In genomic region chr5:68264024-68264956, GRCh38 we compare ENCODE assay signal across 10 cellular contexts. TPM values are rescaled to one million over a fixed set of nuclear protein-coding genes. Genes with fewer than 3 reads are reported as not detected.
A peak's percentile ranks its signal among the peaks of the same experiment; 100 is the strongest.
DNase-seq lines count a peak whose midpoint lies in the region; ATAC-seq and TF ChIP-seq lines count a peak whose summit lies in the region.
"Had no signal": no experiment of that assay in that cellular context is flagged by ENCODE, and none has a peak within 500 bp of the region (broad histone marks: within the 10 kb centered on the region; RNA-seq: fewer than 3 reads in every experiment).

No MANE protein-coding gene starts in this region.

- DNase-seq in CD4-positive, alpha-beta T cell, result no peak
- no peak for DNase-seq in T-cell
- DNase-seq in left cardiac atrium, result peak; percentile 47
- DNase-seq in psoas muscle, result no peak
- no peak for DNase-seq in NCI-H1694 (lab: John Stamatoyannopoulos, UW)
- DNase-seq in endodermal cell, result no peak
- no peak for DNase-seq in iPS-NIHi7 (ENCODE audit: extremely low spot score)
- DNase-seq: activated CD4-positive, alpha-beta T cell treated with anti-CD3 and anti-CD28 coated beads, Interleukin-2, amount 10 ng/mL, durations not matched to agents 7 days and 5 days; NK-92 treated with Interleukin-12 subunit alpha and Interleukin-12 subunit beta, amount 100 ng/mL, for 24 hours had no signal

- H3K4me3 Mint-ChIP-seq in CD4-positive, alpha-beta T cell, result peak overlapping the region; percentile 4
- H3K4me3 Mint-ChIP-seq in T-cell (peak overlapping the region in 1 of 3 donors; percentile 44), endodermal cell (no peak overlapping the region)
- H3K4me3 Mint-ChIP-seq: activated CD4-positive, alpha-beta T cell treated with anti-CD3 and anti-CD28 coated beads, Interleukin-2, amount 10 ng/mL, durations not matched to agents 7 days and 5 days had no signal

- intact Hi-C loops in CD4-positive, alpha-beta T cell (cut with DNase I, micrococcal nuclease), result no loop called here
- intact Hi-C loops in left cardiac atrium (cut with DNase I) (no loop called here), psoas muscle (cut with DNase I) (no loop called here)

- no peaks in the 10 kb centered on the region for H3K9me3 Mint-ChIP-seq in CD4-positive, alpha-beta T cell
- no peaks in the 10 kb centered on the region for H3K9me3 Mint-ChIP-seq in T-cell
- H3K9me3 Mint-ChIP-seq in endodermal cell, result peaks cover 11% of the 10 kb centered on the region
- H3K9me3 Mint-ChIP-seq: activated CD4-positive, alpha-beta T cell treated with anti-CD3 and anti-CD28 coated beads, Interleukin-2, amount 10 ng/mL, durations not matched to agents 7 days and 5 days had no signal

- no peaks in the 10 kb centered on the region for H3K36me3 ChIP-seq in psoas muscle (ENCODE audit: insufficient read depth in 1 of 2, low read depth in 1 of 2)
- no peaks in the 10 kb centered on the region for H3K36me3 ChIP-seq in endodermal cell (ENCODE audit: control insufficient read depth, insufficient read depth, low read length)

- peaks cover 7% of the 10 kb centered on the region for H3K36me3 Mint-ChIP-seq in CD4-positive, alpha-beta T cell (ENCODE audit: low read depth)
- H3K36me3 Mint-ChIP-seq in T-cell (peaks cover 19% of the 10 kb centered on the region), endodermal cell (ENCODE audit: low read depth) (peaks cover 22% of the 10 kb centered on the region)

- no peak overlapping the region for H3K27ac ChIP-seq in CD4-positive, alpha-beta T cell (ENCODE audit: low read depth, low read length)
- H3K27ac ChIP-seq in psoas muscle, result peak overlapping the region; percentile 50
- H3K27ac ChIP-seq in endodermal cell (ENCODE audit: low read depth, low read length), result no peak overlapping the region

- no peaks in the 10 kb centered on the region for H3K9me3 ChIP-seq in CD4-positive, alpha-beta T cell (ENCODE audit: control insufficient read depth, low read length)
- H3K9me3 ChIP-seq in psoas muscle (no peaks in the 10 kb centered on the region), endodermal cell (ENCODE audit: control insufficient read depth, low read length) (peaks cover 29% of the 10 kb centered on the region)

- peak overlapping the region; percentile 84 for H3K27ac Mint-ChIP-seq in CD4-positive, alpha-beta T cell
- H3K27ac Mint-ChIP-seq in T-cell, result peak overlapping the region; percentile 85 to 90
- H3K27ac Mint-ChIP-seq in endodermal cell, result no peak overlapping the region
- H3K27ac Mint-ChIP-seq: activated CD4-positive, alpha-beta T cell treated with anti-CD3 and anti-CD28 coated beads, Interleukin-2, amount 10 ng/mL, durations not matched to agents 7 days and 5 days had no signal

- 79 to 84% (median 80%) methylated on average over 10 of the region's 10 CpGs for WGBS in psoas muscle, 3 donors
- WGBS in endodermal cell (ENCODE audit: insufficient coverage in 1 of 2, insufficient read length in 1 of 2), 2 experiments, result 93 to 100% methylated on average over 6 to 10 of the region's 10 CpGs

- ATAC-seq in CD4-positive, alpha-beta T cell (ENCODE audit: poor library complexity), result no peak
- no peak for ATAC-seq in T-cell (replicated peaks in 1 of 4)
- ATAC-seq in left cardiac atrium, result peak; percentile 66 to 71
- no peak for ATAC-seq in psoas muscle
- no peak for ATAC-seq in GM21515 (IDR thresholded peaks at IDR 0.05; ENCODE audit: unreplicated experiment)

- H3K4me3 ChIP-seq in psoas muscle (no peak overlapping the region), endodermal cell (ENCODE audit: low read length) (no peak overlapping the region)

- H3K4me1 ChIP-seq in psoas muscle (peaks cover 89% of the 10 kb centered on the region), endodermal cell (ENCODE audit: control insufficient read depth, insufficient read depth, low read length) (peaks cover 5% of the 10 kb centered on the region)

- CTCF ChIA-PET in CD4-positive, alpha-beta T cell (lab: Charles Lee), result interaction anchor here (0.7 to 1.7 kb wide), 3 partner anchors 8 to 22 kb away, joined by 3 to 9 read pairs (median 3); no protein-coding TSS in a partner anchor
- CTCF ChIA-PET in T-cell (lab: Charles Lee), result interaction anchor here (0.5 to 1.1 kb wide), 3 partner anchors 8 to 514 kb away, joined by 3 to 5 read pairs (median 4); no protein-coding TSS in a partner anchor

- H3K9ac ChIP-seq in endodermal cell (ENCODE audit: extremely low read depth, low read length, poor library complexity, severe bottlenecking), result no peak overlapping the region

- no peaks in the 10 kb centered on the region for H3K27me3 ChIP-seq in CD4-positive, alpha-beta T cell (ENCODE audit: control insufficient read depth, insufficient read depth, low read length)
- no peaks in the 10 kb centered on the region for H3K27me3 ChIP-seq in psoas muscle (ENCODE audit: insufficient read depth in 3 of 3, low read length in 2 of 3)
- no peaks in the 10 kb centered on the region for H3K27me3 ChIP-seq in endodermal cell (ENCODE audit: control insufficient read depth, insufficient read depth, low read length, poor library complexity, severe bottlenecking)

- H3K4me1 Mint-ChIP-seq in CD4-positive, alpha-beta T cell (ENCODE audit: low read depth), result peaks cover 93% of the 10 kb centered on the region
- H3K4me1 Mint-ChIP-seq in T-cell (peaks cover 82 to 89% (median 88%) of the 10 kb centered on the region in 3 donors), endodermal cell (peaks cover 16% of the 10 kb centered on the region)

- no peak for TF ChIP-seq CTCF in CD4-positive, alpha-beta T cell (IDR thresholded peaks at IDR 0.05)
- TF ChIP-seq CTCF in psoas muscle (IDR thresholded peaks at IDR 0.05) (no peak), endodermal cell (conservative IDR thresholded peaks at IDR 0.05) (no peak)

- POLR2A ChIA-PET in CD4-positive, alpha-beta T cell (lab: Charles Lee), result interaction anchor here (0.6 to 1.5 kb wide), 4 partner anchors 11 to 49 kb away, joined by 3 to 4 read pairs (median 4); partner anchors contain the start of gene PIK3R1
- POLR2A ChIA-PET in T-cell (lab: Charles Lee), result interaction anchor here (0.5 to 0.7 kb wide), 2 partner anchors 34 to 139 kb away, joined by 3 to 5 read pairs; no protein-coding TSS in a partner anchor

- no peaks in the 10 kb centered on the region for H3K27me3 Mint-ChIP-seq in CD4-positive, alpha-beta T cell
- no peaks in the 10 kb centered on the region for H3K27me3 Mint-ChIP-seq in T-cell
- no peaks in the 10 kb centered on the region for H3K27me3 Mint-ChIP-seq in endodermal cell (ENCODE audit: insufficient read depth)
- H3K27me3 Mint-ChIP-seq: activated CD4-positive, alpha-beta T cell treated with anti-CD3 and anti-CD28 coated beads, Interleukin-2, amount 10 ng/mL, durations not matched to agents 7 days and 5 days had no signal

RNA-seq across cellular contexts. Expression of gene PIK3R1, which starts 48.7 kb away (rescaled TPM):
- total RNA-seq in CD4-positive, alpha-beta T cell, result 100 to 1,000 TPM; 455 to 459 TPM
- 100 to 1,000 TPM in 3 of 5 donors, 10 to 100 TPM in 2; 83.7 to 370 (median 105) TPM for total RNA-seq in T-cell
- total RNA-seq in left cardiac atrium, result 100 to 1,000 TPM in 1 of 2 donors, 10 to 100 TPM in 1; 61.8 to 127 TPM
- 100 to 1,000 TPM; 102 to 155 (median 140) TPM for total RNA-seq in psoas muscle
- polyA plus RNA-seq in psoas muscle, result 10 to 100 TPM; 29.7 to 63.8 (median 30.7) TPM
- 10 to 100 TPM; 29.8 to 30.2 TPM for total RNA-seq in endodermal cell
- 29.8 TPM for polyA plus RNA-seq in endodermal cell (2013, experiment 1 of 2)
- polyA plus RNA-seq in endodermal cell (2013, experiment 2 of 2), result 31.2 TPM

Comparison
In these comparisons a context has a peak if more than half of its experiments do, and no peak if none do; other contexts are left out.
1. ATAC-seq: peak in left cardiac atrium (2 of 2); none in CD4-positive, alpha-beta T cell (single experiment), T-cell (0 of 4), psoas muscle (0 of 4) and GM21515 (single experiment).